ENCODE assay signal across 8 cellular contexts in the genomic region with DNA sequence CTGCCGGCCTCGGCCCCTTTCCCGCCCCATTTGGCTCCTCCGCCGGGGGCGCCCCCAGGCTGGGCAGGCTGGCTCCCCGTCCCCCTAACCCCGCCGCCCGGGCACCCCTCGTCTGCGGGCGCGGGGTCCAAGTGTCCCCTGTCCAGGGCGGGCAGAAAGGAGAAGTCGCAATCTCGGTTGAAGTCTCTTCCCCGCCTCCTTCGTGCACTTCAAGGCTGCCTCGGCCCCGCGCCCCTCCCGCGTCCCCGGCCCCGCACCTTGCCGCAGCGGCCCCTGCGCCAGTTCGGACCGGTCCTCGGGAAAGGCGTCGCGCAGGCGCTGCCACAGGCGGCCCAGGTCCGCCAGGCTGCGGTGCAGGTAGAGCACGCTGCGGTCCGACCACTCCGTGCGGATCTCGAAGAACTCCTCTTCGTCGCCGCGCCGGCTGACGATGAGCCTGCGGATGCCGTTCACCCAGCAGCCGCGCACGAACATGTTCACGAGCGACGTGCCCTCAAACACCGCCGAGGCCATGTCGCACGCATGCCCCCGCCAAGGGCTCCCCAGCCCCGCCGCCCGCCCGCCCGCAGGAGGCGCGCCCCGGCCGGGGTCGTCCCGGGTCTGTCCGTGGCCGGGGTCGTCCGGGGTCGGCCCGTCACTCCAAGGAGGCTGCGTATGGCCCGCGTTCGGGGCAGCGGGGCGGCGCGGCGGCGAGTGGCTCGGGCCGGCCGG. TPM values are rescaled to one million over a fixed set of nuclear protein-coding genes. Genes with fewer than 3 reads are reported as not detected.
DNase-seq lines count a peak whose midpoint lies in the region; ATAC-seq and TF ChIP-seq lines count a peak whose summit lies in the region.

A gene with protein sequence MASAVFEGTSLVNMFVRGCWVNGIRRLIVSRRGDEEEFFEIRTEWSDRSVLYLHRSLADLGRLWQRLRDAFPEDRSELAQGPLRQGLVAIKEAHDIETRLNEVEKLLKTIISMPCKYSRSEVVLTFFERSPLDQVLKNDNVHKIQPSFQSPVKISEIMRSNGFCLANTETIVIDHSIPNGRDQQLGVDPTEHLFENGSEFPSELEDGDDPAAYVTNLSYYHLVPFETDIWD (minus strand): TSS at position 695 of the 711 bp plus-strand sequence. CDS start 182 bp downstream, at position 513.

- H3K4me1 ChIP-seq in heart right ventricle = peaks cover 6 to 68% (median 42%) of the 10 kb centered on the region in 9 donors
- peaks cover 12% of the 10 kb centered on the region for H3K4me1 ChIP-seq in prostate gland (replicated peaks)

- ATAC-seq in GM18909 (IDR thresholded peaks at IDR 0.05; ENCODE audit: poor library complexity, unreplicated experiment) (peak; percentile 6), heart right ventricle (peak in 4 of 8 donors; percentile 0 to 27 (median 1)), HG02623 (IDR thresholded peaks at IDR 0.05; ENCODE audit: unreplicated experiment) (no peak)

- peak within 1 kb of the TSS; percentile 66 for H3K27ac ChIP-seq in 22Rv1
- peak within 1 kb of the TSS; percentile 96 to 99 (median 98) for H3K27ac ChIP-seq in heart right ventricle
- peak within 1 kb of the TSS; percentile 94 to 97 for H3K27ac ChIP-seq in prostate gland

- H3K9me3 ChIP-seq in heart right ventricle (no peaks in the 10 kb centered on the region), prostate gland (no peaks in the 10 kb centered on the region)

- H3K4me3 ChIP-seq in heart right ventricle = peak within 1 kb of the TSS; percentile 66 to 97 (median 86)
- peak within 1 kb of the TSS; percentile 60 to 79 for H3K4me3 ChIP-seq in prostate gland

- WGBS in heart right ventricle, 2 donors = 0% methylated on average over 67 to 94 of the region's 94 CpGs
- WGBS in prostate gland = 0% methylated on average over 10 of the region's 94 CpGs

- H3K27me3 ChIP-seq in heart right ventricle (peaks cover 0 to 46% (median 0%) of the 10 kb centered on the region in 7 donors), prostate gland (replicated peaks; ENCODE audit: insufficient read depth) (no peaks in the 10 kb centered on the region)

- TF ChIP-seq CTCF in 22Rv1 (IDR thresholded peaks at IDR 0.05) = no peak
- TF ChIP-seq CTCF in heart right ventricle (IDR thresholded peaks at IDR 0.05) = no peak
- no peak for TF ChIP-seq CTCF in prostate gland (IDR thresholded peaks at IDR 0.05)

- no peak for TF ChIP-seq POLR2A in prostate gland (IDR thresholded peaks at IDR 0.05)

- intact Hi-C loops in heart right ventricle (cut with DNase I) = loop anchor here in 6 of 10 donors (2.0 to 10.0 kb wide), 5 partner anchors 46 to 96 kb away; partner anchors contain the start of gene FAM50B (in 1 of the 6)
- intact Hi-C loops in prostate gland (cut with DNase I) = loop anchor here (2.0 kb wide), 2 partner anchors 74 to 98 kb away; partner anchors contain the start of gene FAM50B

- peaks cover 0 to 7% (median 0%) of the 10 kb centered on the region in 9 donors for H3K36me3 ChIP-seq in heart right ventricle
- H3K36me3 ChIP-seq in prostate gland = no peaks in the 10 kb centered on the region

- DNase-seq in HT-29 (ENCODE audit: low spot score) (peak; percentile 33), heart right ventricle (peak in 1 of 2 donors; percentile 41), prostate gland (ENCODE audit: low spot score) (no peak), SW 1271 (lab: John Stamatoyannopoulos, UW) (no peak)
- DNase-seq in activated naive CD4-positive, alpha-beta T cell treated with anti-CD3 and anti-CD28 coated beads, Interleukin-2, amount 50 U/mL, for 16 hours = peak; percentile 35

RNA-seq across cellular contexts. Expression of the gene that starts here (rescaled TPM):
- total RNA-seq in HT-29 (2014; rRNA removed; shearing (Covaris generic)) = 44.4 and 45.3 TPM in 2 replicates
- 10 to 100 TPM; 11.3 to 39.5 (median 21.7) TPM for total RNA-seq in heart right ventricle
- 10 to 100 TPM; 17.5 to 69.9 TPM for polyA plus RNA-seq in heart right ventricle
- total RNA-seq in prostate gland = 10 to 100 TPM; 40.5 to 59.5 TPM

Comparison
In these comparisons a context has a peak if more than half of its experiments do, and no peak if none do; other contexts are left out.
1. DNase-seq: peak in HT-29 (single experiment) and activated naive CD4-positive, alpha-beta T cell treated with anti-CD3 and anti-CD28 coated beads, Interleukin-2, amount 50 U/mL, for 16 hours (single experiment); none in prostate gland (single experiment) and SW 1271 (0 of 2).
2. Peak in every context shown above with its lines, with median percentiles within 50 percentile points of each other: H3K27ac ChIP-seq.